8 cellular contexts compared by ENCODE assay signal in the genomic region with DNA sequence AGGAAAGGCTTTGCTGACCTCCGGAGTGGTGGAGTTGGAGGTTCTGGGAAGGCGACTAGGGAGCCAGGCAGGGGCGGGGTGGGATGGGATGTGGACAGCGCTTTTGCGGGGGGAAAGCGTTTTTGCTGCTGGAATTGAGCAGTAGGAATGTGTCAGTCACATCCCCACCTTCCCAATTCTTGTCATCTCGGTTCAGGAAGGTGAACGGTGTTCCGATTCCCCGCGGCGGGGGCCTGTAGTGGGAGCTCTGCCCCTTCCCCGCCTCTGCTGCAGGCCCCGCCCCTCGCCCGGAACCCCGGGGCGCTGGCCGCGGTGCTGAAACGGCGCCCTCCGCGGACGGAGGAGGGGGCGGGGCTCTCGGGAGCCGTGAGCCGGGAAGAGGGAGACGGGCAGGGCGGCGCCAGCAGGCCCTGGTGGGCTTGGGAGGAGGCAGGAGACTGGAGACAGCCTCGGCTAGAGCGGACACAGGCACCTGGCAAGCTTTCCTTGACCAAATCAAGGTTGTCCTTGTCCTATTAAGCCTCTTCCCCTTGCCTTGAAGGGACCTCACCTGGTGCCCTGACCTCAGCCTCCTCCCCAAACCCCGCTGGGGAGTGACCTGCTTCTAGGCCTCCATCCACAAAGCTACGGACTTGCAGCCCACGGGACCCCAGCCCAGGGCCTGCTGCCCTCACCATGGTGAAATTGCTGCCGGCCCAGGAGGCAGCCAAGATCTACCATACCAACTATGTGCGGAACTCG. TPM values are rescaled to one million over a fixed set of nuclear protein-coding genes. Genes with fewer than 3 reads are reported as not detected.
DNase-seq lines count a peak whose midpoint lies in the region; ATAC-seq and TF ChIP-seq lines count a peak whose summit lies in the region.

A gene (plus strand): TSS at position 357 of the 741 bp plus-strand sequence. CDS start 319 bp downstream, at position 676.

- no peak for TF ChIP-seq POLR2A in tibial nerve (IDR thresholded peaks at IDR 0.05)

- ATAC-seq in RWPE2 (ENCODE audit: low read depth) (peak; percentile 74), GM18861 (IDR thresholded peaks at IDR 0.05; ENCODE audit: unreplicated experiment) (no peak)

- H3K27me3 ChIP-seq in RWPE2 (ENCODE audit: insufficient read depth, poor library complexity, severe bottlenecking) (no peaks in the 10 kb centered on the region), adipocyte (replicated peaks; ENCODE audit: control insufficient read depth, insufficient read depth, low read length) (peaks cover 25% of the 10 kb centered on the region), tibial nerve (peaks cover 0 to 26% of the 10 kb centered on the region in 2 donors)

- H3K9ac ChIP-seq in adipocyte (ENCODE audit: low read length): no peak within 1 kb of the TSS

- no peak for TF ChIP-seq EP300 in tibial nerve (IDR thresholded peaks at IDR 0.05)

- no peak within 1 kb of the TSS for H3K27ac ChIP-seq in RWPE2 (ENCODE audit: poor library complexity, severe bottlenecking)
- no peak within 1 kb of the TSS for H3K27ac ChIP-seq in tibial nerve

- TF ChIP-seq CTCF in RWPE2 (IDR thresholded peaks at IDR 0.05; ENCODE audit: poor library complexity, severe bottlenecking): no peak
- TF ChIP-seq CTCF in tibial nerve (IDR thresholded peaks at IDR 0.05): no peak

- no peaks in the 10 kb centered on the region for H3K9me3 ChIP-seq in RWPE2 (ENCODE audit: severe bottlenecking)
- H3K9me3 ChIP-seq in adipocyte (ENCODE audit: control insufficient read depth, low read length): no peaks in the 10 kb centered on the region
- H3K9me3 ChIP-seq in tibial nerve: no peaks in the 10 kb centered on the region

- 16 to 19% methylated on average over 33 of the region's 40 CpGs for WGBS in tibial nerve, 2 donors

- H3K4me1 ChIP-seq in RWPE2 (ENCODE audit: insufficient read depth, poor library complexity, severe bottlenecking): peaks cover 17% of the 10 kb centered on the region
- H3K4me1 ChIP-seq in adipocyte (ENCODE audit: control insufficient read depth, insufficient read depth, low read length): no peaks in the 10 kb centered on the region
- H3K4me1 ChIP-seq in tibial nerve: peaks cover 0 to 7% (median 2%) of the 10 kb centered on the region in 4 donors

- no peak within 1 kb of the TSS for H3K4me3 ChIP-seq in RWPE2 (ENCODE audit: severe bottlenecking)
- peak within 1 kb of the TSS; percentile 52 for H3K4me3 ChIP-seq in adipocyte (ENCODE audit: low read length)
- no peak within 1 kb of the TSS for H3K4me3 ChIP-seq in tibial nerve

- H3K36me3 ChIP-seq in RWPE2 (ENCODE audit: low read depth): no peaks in the 10 kb centered on the region
- H3K36me3 ChIP-seq in adipocyte (ENCODE audit: control insufficient read depth, insufficient read depth, low read length, severe bottlenecking): no peaks in the 10 kb centered on the region
- no peaks in the 10 kb centered on the region for H3K36me3 ChIP-seq in tibial nerve

- DNase-seq in CD1c-positive myeloid dendritic cell (ENCODE audit: extremely low spot score): peak; percentile 55
- peak; percentile 73 for DNase-seq in HuH-7.5 (ENCODE audit: low spot score)
- DNase-seq in RWPE2 (ENCODE audit: low spot score): no peak
- DNase-seq in adipocyte (ENCODE audit: low read depth): peak; percentile 70
- DNase-seq in iPS-NIHi11 (ENCODE audit: low spot score): peak; percentile 99
- peak; percentile 56 for DNase-seq in stimulated activated CD4-positive, alpha-beta T cell treated with anti-CD3 and anti-CD28 coated beads, Interleukin-4, amount 100 ng/mL, for 1 hour
- DNase-seq in tibial nerve (ENCODE audit: low spot score in 2 of 2): no peak

RNA-seq across cellular contexts. Expression of the gene that starts here (rescaled TPM):
- total RNA-seq in tibial nerve: not detected

Comparison
In these comparisons a context has a peak if more than half of its experiments do, and no peak if none do; other contexts are left out.
1. DNase-seq: peak in CD1c-positive myeloid dendritic cell (single experiment), HuH-7.5 (single experiment), adipocyte (single experiment), iPS-NIHi11 (single experiment) and stimulated activated CD4-positive, alpha-beta T cell treated with anti-CD3 and anti-CD28 coated beads, Interleukin-4, amount 100 ng/mL, for 1 hour (single experiment); none in RWPE2 (single experiment) and tibial nerve (0 of 2).